In genomic region chr15:65355983-65356353, GRCh38 we compare ENCODE assay signal across 8 cellular contexts. TPM values are rescaled to one million over a fixed set of nuclear protein-coding genes. Genes with fewer than 3 reads are reported as not detected.
A peak's percentile ranks its signal among the peaks of the same experiment; 100 is the strongest.
DNase-seq lines count a peak whose midpoint lies in the region; ATAC-seq and TF ChIP-seq lines count a peak whose summit lies in the region.

No MANE protein-coding gene starts in this region.

- H3K27me3 ChIP-seq in gastrocnemius medialis, result peaks cover 9 to 17% (median 9%) of the 10 kb centered on the region in 3 donors

- DNase-seq in G401 (ENCODE audit: low spot score) (peak; percentile 70), iPS-NIHi11 (ENCODE audit: low spot score) (peak; percentile 36), gastrocnemius medialis (no peak), omental fat pad (ENCODE audit: low spot score) (no peak), NCI-H2196 treated with DMSO at 0.1 percent for 48 hours (lab: John Stamatoyannopoulos, UW; ENCODE audit: unreplicated experiment) (no peak)
- no peak for DNase-seq in activated naive CD8-positive, alpha-beta T cell treated with anti-CD3 and anti-CD28 coated beads, Interleukin-2, amount 50 U/mL, for 24 hours

- H3K9me3 Mint-ChIP-seq in activated naive CD8-positive, alpha-beta T cell treated with anti-CD3 and anti-CD28 coated beads, Interleukin-2, amount 50 U/mL, for 24 hours, result peaks cover 13% of the 10 kb centered on the region

- peaks cover 0 to 6% of the 10 kb centered on the region in 2 donors for H3K4me1 ChIP-seq in gastrocnemius medialis

- no peak overlapping the region for H3K27ac ChIP-seq in gastrocnemius medialis

- intact Hi-C loops in gastrocnemius medialis (cut with DNase I; ENCODE audit: low total_unique reads), result no loop called here

- H3K27me3 Mint-ChIP-seq in activated naive CD8-positive, alpha-beta T cell treated with anti-CD3 and anti-CD28 coated beads, Interleukin-2, amount 50 U/mL, for 24 hours, result peaks cover 52% of the 10 kb centered on the region

- no peak for TF ChIP-seq POLR2A in gastrocnemius medialis (IDR thresholded peaks at IDR 0.05)

- no peak for ATAC-seq in activated naive CD8-positive, alpha-beta T cell treated with anti-CD3 and anti-CD28 coated beads, Interleukin-2, amount 50 U/mL, for 24 hours
- ATAC-seq in gastrocnemius medialis (no peak), omental fat pad (ENCODE audit: low FRiP score) (no peak), HG02973 (IDR thresholded peaks at IDR 0.05; ENCODE audit: unreplicated experiment) (no peak), GM19397 (IDR thresholded peaks at IDR 0.05; ENCODE audit: unreplicated experiment) (no peak)

- H3K4me3 Mint-ChIP-seq in activated naive CD8-positive, alpha-beta T cell treated with anti-CD3 and anti-CD28 coated beads, Interleukin-2, amount 50 U/mL, for 24 hours, result peak overlapping the region; percentile 21

- H3K4me1 Mint-ChIP-seq in activated naive CD8-positive, alpha-beta T cell treated with anti-CD3 and anti-CD28 coated beads, Interleukin-2, amount 50 U/mL, for 24 hours, result peaks cover 4% of the 10 kb centered on the region

- H3K36me3 Mint-ChIP-seq in activated naive CD8-positive, alpha-beta T cell treated with anti-CD3 and anti-CD28 coated beads, Interleukin-2, amount 50 U/mL, for 24 hours (ENCODE audit: low read depth), result no peaks in the 10 kb centered on the region

- TF ChIP-seq CTCF in gastrocnemius medialis (IDR thresholded peaks at IDR 0.05 in 4 of 5, conservative IDR thresholded peaks at IDR 0.05 in 1 of 5) (no peak), omental fat pad (IDR thresholded peaks at IDR 0.05) (no peak)

- no peak overlapping the region for H3K27ac Mint-ChIP-seq in activated naive CD8-positive, alpha-beta T cell treated with anti-CD3 and anti-CD28 coated beads, Interleukin-2, amount 50 U/mL, for 24 hours

- no peaks in the 10 kb centered on the region for H3K36me3 ChIP-seq in gastrocnemius medialis

- peak overlapping the region; percentile 46 to 60 (median 53) for H3K4me3 ChIP-seq in gastrocnemius medialis

- no peaks in the 10 kb centered on the region for H3K9me3 ChIP-seq in gastrocnemius medialis

- in situ Hi-C loops in G401 (cut with HindIII; ENCODE audit: low sequenced_read_pairs), result no loop called here
- in situ Hi-C loops in gastrocnemius medialis (cut with MboI; ENCODE audit: low sequenced_read_pairs in 4 of 4), result no loop called here

RNA-seq across cellular contexts. Expression of gene IGDCC3, which starts 21.8 kb away (rescaled TPM):
- total RNA-seq in G401 (2014; rRNA removed; shearing (Covaris generic)), result 7.9 and 20.1 TPM in 2 replicates
- total RNA-seq in gastrocnemius medialis (not detected), omental fat pad (not detected)

RNA-seq across cellular contexts. Expression of gene RNU5B-1, which starts 51.5 kb away (rescaled TPM):
- not detected in 2 replicates for total RNA-seq in G401 (2014; rRNA removed; shearing (Covaris generic))
- not detected for total RNA-seq in gastrocnemius medialis
- total RNA-seq in omental fat pad, result not detected

Comparison
In these comparisons a context has a peak if more than half of its experiments do, and no peak if none do; other contexts are left out.
1. DNase-seq: peak in G401 (single experiment) and iPS-NIHi11 (single experiment); none in activated naive CD8-positive, alpha-beta T cell treated with anti-CD3 and anti-CD28 coated beads, Interleukin-2, amount 50 U/mL, for 24 hours (single experiment), gastrocnemius medialis (0 of 2), omental fat pad (single experiment) and NCI-H2196 treated with DMSO at 0.1 percent for 48 hours (single experiment).